17 cellular contexts compared by ENCODE assay signal in genomic region chr10:16644146-16644545, GRCh38.
DNase-seq lines count a peak whose midpoint lies in the region; ATAC-seq, FAIRE-seq and TF ChIP-seq lines count a peak whose summit lies in the region.
"Had no signal": no experiment of that assay in that cellular context is flagged by ENCODE, and none has a peak within 500 bp of the region (broad histone marks: within the 10 kb centered on the region; RNA-seq: fewer than 3 reads in every experiment).

No MANE protein-coding gene starts in this region.

- H2AK5ac ChIP-seq in IMR-90 (ENCODE audit: low read depth, low read length), result no peak overlapping the region

- no peak overlapping the region for H4K5ac ChIP-seq in IMR-90 (ENCODE audit: low read depth, low read length)

- POLR2A ChIA-PET in IMR-90 (lab: Charles Lee; ENCODE audit: unreplicated experiment), result no interaction called here

- no peak overlapping the region for H2BK120ac ChIP-seq in IMR-90 (ENCODE audit: low read depth, low read length)

- no peak overlapping the region for H3K18ac ChIP-seq in IMR-90 (ENCODE audit: low read depth, low read length)

- H3K4ac ChIP-seq in IMR-90 (ENCODE audit: low read depth, low read length), result no peak overlapping the region

- DNase-seq in D721Med (ENCODE audit: insufficient read length, low spot score) (no peak), IMR-90 (peak; percentile 69), astrocyte of the hippocampus (ENCODE audit: low read depth, low spot score) (peak; percentile 30), keratinocyte (ENCODE audit: low read depth, low spot score) (peak; percentile 45), DMS153 (lab: John Stamatoyannopoulos, UW) (no peak), dorsolateral prefrontal cortex (no peak), NCI-H2227 treated with DMSO at 0.1 percent for 48 hours (lab: John Stamatoyannopoulos, UW) (no peak)
- DNase-seq: amygdala; effector memory CD4-positive, alpha-beta T cell; GDM1; hippocampal formation; NCI-H1092 treated with DMSO at 0.1 percent for 48 hours; NCI-H526; pancreas; stimulated activated naive B cell treated with anti-CD40 and anti-IgM and Interleukin-4, amounts not matched to agents 10 μg/mL and 1 μg/mL and 100 μg/mL, for 72 hours had no signal

- TF ChIP-seq RAD21 in IMR-90 (IDR thresholded peaks at IDR 0.05; ENCODE audit: low read length), result no peak

- peaks cover 4% of the 10 kb centered on the region for H3K4me1 ChIP-seq in IMR-90 (ENCODE audit: control insufficient read depth, insufficient read depth, low read length)
- peaks cover 28% of the 10 kb centered on the region for H3K4me1 ChIP-seq in keratinocyte (ENCODE audit: control insufficient read depth, extremely low read depth, insufficient read depth, low read length)

- no peak overlapping the region for H2AK9ac ChIP-seq in IMR-90 (replicated peaks; ENCODE audit: low read depth, low read length, poor library complexity)

- intact Hi-C loops in IMR-90 (cut with micrococcal nuclease), result no loop called here
- intact Hi-C loops in dorsolateral prefrontal cortex (cut with DNase I), result no loop called here

- dilution Hi-C loops in IMR-90 (cut with HindIII; ENCODE audit: low sequenced_read_pairs, unreplicated experiment), result no loop called here
- dilution Hi-C loops in keratinocyte (cut with MboI; ENCODE audit: extremely low pct_ligation_motif_present, low sequenced_read_pairs), result no loop called here

- H3K36me3 ChIP-seq in IMR-90 (ENCODE audit: control insufficient read depth, insufficient read depth, low read length) (no peaks in the 10 kb centered on the region), keratinocyte (ENCODE audit: control insufficient read depth in 2 of 2, extremely low read depth in 1 of 2, insufficient read depth in 2 of 2, low read length in 2 of 2) (no peaks in the 10 kb centered on the region)
- H3K36me3 ChIP-seq: pancreas had no signal

- no peak overlapping the region for H3K27ac ChIP-seq in IMR-90 (ENCODE audit: insufficient read depth, low read length)
- H3K27ac ChIP-seq in keratinocyte (ENCODE audit: control insufficient read depth, insufficient read depth, low read length), result peak overlapping the region; percentile 56
- H3K27ac ChIP-seq in dorsolateral prefrontal cortex, result no peak overlapping the region
- H3K27ac ChIP-seq: BLaER1 treated with 17β-estradiol and CSF1 and Interleukin-3, amounts not matched to agents 10 nM and 100 nM; pancreas had no signal

- TF ChIP-seq POLR2A in IMR-90 (IDR thresholded peaks at IDR 0.05; ENCODE audit: low read depth, low read length), result no peak

- peaks cover 17 to 35% of the 10 kb centered on the region in 2 experiments for H3K79me1 ChIP-seq in IMR-90 (ENCODE audit: low read depth in 1 of 2, low read length in 2 of 2)

- ATAC-seq in IMR-90 (ENCODE audit: low read depth) (peak; percentile 44), HG03432 (IDR thresholded peaks at IDR 0.05; ENCODE audit: unreplicated experiment) (no peak)
- ATAC-seq: pancreas; stimulated activated naive B cell treated with anti-CD40 and anti-IgM and Interleukin-4, amounts not matched to agents 10 μg/mL and 1 μg/mL and 100 μg/mL, for 72 hours had no signal

- H2BK5ac ChIP-seq in IMR-90 (ENCODE audit: low read depth, low read length, poor library complexity, severe bottlenecking), result no peak overlapping the region

- peak; percentile 48 for FAIRE-seq in D721Med (lab: Jason Lieb, UNC)
- FAIRE-seq in keratinocyte (lab: Jason Lieb, UNC), result peak; percentile 67
- FAIRE-seq: pancreas had no signal

- H3K9ac ChIP-seq in IMR-90 (ENCODE audit: low read depth, low read length) (no peak overlapping the region), keratinocyte (ENCODE audit: control insufficient read depth, extremely low read depth, insufficient read depth, low read length) (no peak overlapping the region)
- H3K9ac ChIP-seq: BLaER1 treated with 17β-estradiol and CSF1 and Interleukin-3, amounts not matched to agents 10 nM and 100 nM had no signal

- no peak overlapping the region; the same call in 1 of the 2 replicates for H3K4me2 ChIP-seq in IMR-90 (ENCODE audit: low read depth, low read length)
- H3K4me2 ChIP-seq in keratinocyte (ENCODE audit: control insufficient read depth, extremely low read depth, insufficient read depth, low read depth, low read length), result peak overlapping the region; percentile 69

- no peak overlapping the region for H3K14ac ChIP-seq in IMR-90 (replicated peaks; ENCODE audit: low read depth, low read length)

- H3K9me1 ChIP-seq in IMR-90 (ENCODE audit: insufficient read depth, low read length) (peaks cover 5% of the 10 kb centered on the region; the same call in 1 of the 2 replicates), keratinocyte (ENCODE audit: control insufficient read depth, extremely low read depth, insufficient read depth, low read length) (no peaks in the 10 kb centered on the region)

- no TSS peak for BruUV-seq in IMR-90 (replicated peaks; lab: Mats Ljungman, UMichigan)

- TF ChIP-seq CTCF in D721Med (IDR thresholded peaks at IDR 0.05; ENCODE audit: insufficient read depth, missing control alignments) (no peak), IMR-90 (conservative IDR thresholded peaks at IDR 0.05; ENCODE audit: low read depth, low read length) (no peak), keratinocyte (optimal IDR thresholded peaks at IDR 0.05 in 1 of 3, IDR thresholded peaks at IDR 0.05 in 1 of 3, conservative IDR thresholded peaks at IDR 0.05 in 1 of 3; ENCODE audit: extremely low read depth in 1 of 3, insufficient read depth in 2 of 3, low read length in 3 of 3) (no peak), dorsolateral prefrontal cortex (IDR thresholded peaks at IDR 0.05 in 54 of 56, conservative IDR thresholded peaks at IDR 0.05 in 2 of 56; ENCODE audit: low read depth in 1 of 56, partially characterized antibody in 56 of 56) (no peak)

- no peak overlapping the region for H2BK20ac ChIP-seq in IMR-90 (ENCODE audit: low read depth, low read length)

- H2BK15ac ChIP-seq in IMR-90 (ENCODE audit: low read depth, low read length), result no peak overlapping the region

- H4K91ac ChIP-seq in IMR-90 (ENCODE audit: insufficient read depth, low read depth, low read length), result no peak overlapping the region

- H3K27me3 ChIP-seq in IMR-90 (ENCODE audit: control insufficient read depth, insufficient read depth, low read length) (no peaks in the 10 kb centered on the region), keratinocyte (ENCODE audit: control insufficient read depth, extremely low read depth, insufficient read depth, low read length) (no peaks in the 10 kb centered on the region), dorsolateral prefrontal cortex (no peaks in the 10 kb centered on the region)
- H3K27me3 ChIP-seq: BLaER1 treated with 17β-estradiol and CSF1 and Interleukin-3, amounts not matched to agents 10 nM and 100 nM; pancreas had no signal

- no peak overlapping the region for H2AFZ ChIP-seq in IMR-90 (replicated peaks; ENCODE audit: low read length, poor library complexity)
- no peak overlapping the region for H2AFZ ChIP-seq in keratinocyte (ENCODE audit: control insufficient read depth, low read length)

- no CpG with 5 or more reads among the region's 5 CpGs for WGBS in IMR-90 (ENCODE audit: extremely low coverage in 2 of 2, insufficient read length in 1 of 2), 2 experiments

- no peaks in the 10 kb centered on the region for H3K9me3 ChIP-seq in IMR-90 (ENCODE audit: control insufficient read depth, insufficient read depth, low read length)
- no peaks in the 10 kb centered on the region for H3K9me3 ChIP-seq in keratinocyte (ENCODE audit: control insufficient read depth, low read depth, low read length)
- H3K9me3 ChIP-seq: BLaER1 treated with 17β-estradiol and CSF1 and Interleukin-3, amounts not matched to agents 10 nM and 100 nM; pancreas had no signal

- H4K20me1 ChIP-seq in IMR-90 (ENCODE audit: insufficient read depth, low read length), result peaks cover 10% of the 10 kb centered on the region; the same call in 1 of the 2 replicates
- no peaks in the 10 kb centered on the region for H4K20me1 ChIP-seq in keratinocyte (ENCODE audit: control insufficient read depth, extremely low read depth, insufficient read depth, low read length)

- CTCF ChIA-PET in IMR-90 (lab: Yijun Ruan, JAX), result no interaction called here

- H4K8ac ChIP-seq in IMR-90 (ENCODE audit: low read depth in 2 of 2, low read length in 2 of 2), result no peak overlapping the region

- H3K4me3 ChIP-seq in IMR-90 (ENCODE audit: insufficient read depth, low read depth, low read length), result no peak overlapping the region
- no peak overlapping the region for H3K4me3 ChIP-seq in keratinocyte (ENCODE audit: control insufficient read depth in 2 of 3, extremely low read depth in 1 of 3, insufficient read depth in 2 of 3, low read depth in 1 of 3, low read length in 3 of 3)
- H3K4me3 ChIP-seq in dorsolateral prefrontal cortex, result no peak overlapping the region
- H3K4me3 ChIP-seq: BLaER1 treated with 17β-estradiol and CSF1 and Interleukin-3, amounts not matched to agents 10 nM and 100 nM; pancreas had no signal

- H3K56ac ChIP-seq in IMR-90 (ENCODE audit: extremely low read depth, insufficient read depth, low read length), result no peak overlapping the region

- in situ Hi-C loops in IMR-90 (cut with MboI; ENCODE audit: low sequenced_read_pairs), result no loop called here

- H3K79me2 ChIP-seq in keratinocyte (ENCODE audit: control insufficient read depth, insufficient read depth, low read length), result no peaks in the 10 kb centered on the region

- no peak overlapping the region for H3K23ac ChIP-seq in IMR-90 (ENCODE audit: low read depth, low read length)

TF ChIP-seq in IMR-90, 13 proteins besides CTCF, POLR2A, EP300 and RAD21:
- peak; percentile 58; the same call in 1 of the 2 replicates for TF ChIP-seq BHLHE40 (IDR thresholded peaks at IDR 0.05; ENCODE audit: low read depth, low read length)
- no peak for TF ChIP-seq FOS (IDR thresholded peaks at IDR 0.05; ENCODE audit: low read depth, low read length)

Comparison
In these comparisons a context has a peak if more than half of its experiments do, and no peak if none do; other contexts are left out.
1. DNase-seq: peak in IMR-90 (single experiment), astrocyte of the hippocampus (single experiment) and keratinocyte (single experiment); none in D721Med (single experiment), DMS153 (single experiment), dorsolateral prefrontal cortex (0 of 10) and NCI-H2227 treated with DMSO at 0.1 percent for 48 hours (single experiment).